ENCODE assay signal across 29 cellular contexts in the genomic region with DNA sequence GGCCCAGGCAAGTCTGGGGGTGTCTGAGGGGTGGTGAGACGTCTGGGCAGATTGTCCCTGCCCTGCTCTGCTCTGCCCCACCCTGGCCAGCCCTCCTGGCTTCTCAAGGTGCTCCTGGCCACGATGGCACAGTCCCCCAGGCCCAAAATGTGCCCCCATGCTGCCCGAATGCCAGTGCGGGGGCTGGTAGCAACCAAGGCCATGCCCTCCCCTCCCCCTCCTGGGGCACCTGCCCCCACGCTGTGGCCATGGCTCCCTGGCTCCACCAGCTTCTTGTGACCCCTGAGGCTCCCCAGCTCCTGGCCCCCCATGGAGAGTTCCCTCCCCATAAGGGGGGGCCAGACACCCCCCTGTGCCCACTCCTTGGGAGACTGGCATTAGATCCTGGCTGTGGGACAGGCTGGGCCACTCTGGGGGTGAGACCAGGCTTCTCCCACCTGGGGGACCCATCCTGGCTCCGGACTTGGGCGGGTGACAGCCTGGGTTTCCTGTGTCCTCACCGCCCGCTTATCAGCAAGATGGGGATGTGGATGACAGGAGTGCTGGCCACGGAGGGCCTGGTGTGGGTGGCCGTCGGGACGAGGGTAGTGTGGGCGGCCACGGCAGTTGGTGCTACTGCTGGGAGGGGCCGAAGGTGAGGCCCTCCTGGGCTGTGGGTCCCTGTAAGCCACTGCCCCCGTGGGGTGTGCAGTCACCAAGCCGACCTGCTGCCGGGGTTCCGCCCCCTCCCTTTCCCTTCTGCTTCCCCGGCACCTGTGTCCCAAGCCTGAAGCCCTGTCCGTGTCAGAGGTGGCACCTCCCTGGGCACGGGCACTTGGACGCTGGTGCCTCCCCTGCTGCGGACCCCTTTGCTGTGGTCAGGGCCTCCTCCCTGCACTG. TPM values are rescaled to one million over a fixed set of nuclear protein-coding genes. Genes with fewer than 3 reads are reported as not detected.
DNase-seq lines count a peak whose midpoint lies in the region; ATAC-seq, FAIRE-seq and TF ChIP-seq lines count a peak whose summit lies in the region.
"Had no signal": no experiment of that assay in that cellular context is flagged by ENCODE, and none has a peak within 500 bp of the region (broad histone marks: within the 10 kb centered on the region; RNA-seq: fewer than 3 reads in every experiment).

No MANE protein-coding gene starts in this region.

- H3K18ac ChIP-seq in neuronal stem cell (ENCODE audit: low read length): peak overlapping the region; percentile 76

- peaks cover 0 to 24% (median 0%) of the 10 kb centered on the region in 11 experiments; a peak in 2 of 22 replicates for H4K20me1 ChIP-seq in BLaER1 treated with 17β-estradiol and CSF1 and Interleukin-3, amounts not matched to agents 10 nM and 100 nM

- peaks cover 48% of the 10 kb centered on the region for H3K4me1 ChIP-seq in A549
- H3K4me1 ChIP-seq in BLaER1 treated with 17β-estradiol and CSF1 and Interleukin-3, amounts not matched to agents 10 nM and 100 nM: peaks cover 49 to 98% (median 96%) of the 10 kb centered on the region in 10 experiments
- H3K4me1 ChIP-seq in neuronal stem cell (ENCODE audit: control insufficient read depth in 2 of 2, insufficient read depth in 1 of 2, low read depth in 1 of 2, low read length in 2 of 2): peaks cover 0 to 12% of the 10 kb centered on the region in 2 donors
- H3K4me1 ChIP-seq in endodermal cell (ENCODE audit: control insufficient read depth, insufficient read depth, low read length): no peaks in the 10 kb centered on the region

- no peak overlapping the region for H3K27ac Mint-ChIP-seq in WTC11
- no peak overlapping the region for H3K27ac Mint-ChIP-seq in endodermal cell
- H3K27ac Mint-ChIP-seq: activated naive CD8-positive, alpha-beta T cell treated with anti-CD3 and anti-CD28 coated beads, Interleukin-2, amount 50 U/mL, for 24 hours; HFFc6; nephron; stimulated activated naive B cell treated with anti-CD40 and anti-IgM and Interleukin-4, amounts not matched to agents 10 μg/mL and 1 μg/mL and 100 μg/mL, for 72 hours had no signal

- H4K91ac ChIP-seq in neuronal stem cell (ENCODE audit: low read depth, low read length, poor library complexity): no peak overlapping the region

- no peak overlapping the region for H2BK120ac ChIP-seq in neuronal stem cell (ENCODE audit: low read depth, low read length)

- no peak for DNase-seq in A549 (ENCODE audit: low read depth in 1 of 2, low spot score in 1 of 2)
- DNase-seq in WTC11 (ENCODE audit: low spot score): peak; percentile 10
- DNase-seq in neuronal stem cell (ENCODE audit: low spot score): no peak
- no peak for DNase-seq in islet precursor cell
- no peak for DNase-seq in endodermal cell
- DNase-seq in stimulated activated naive CD4-positive, alpha-beta T cell treated with Interleukin-2 at 50 U/mL for 16 hours (lab: John Stamatoyannopoulos, UW): no peak
- DNase-seq: activated CD4-positive, alpha-beta T cell treated with anti-CD3 and anti-CD28 coated beads for 48 hours; activated naive CD8-positive, alpha-beta T cell treated with anti-CD3 and anti-CD28 coated beads, Interleukin-2, amount 50 U/mL, for 24 hours; DMS79 treated with DMSO at 0.1 percent for 48 hours; effector CD8-positive, alpha-beta T cell; HFFc6; mesendoderm; NCI-H187; NCI-H446; SIG-M5; stimulated activated CD4-positive, alpha-beta T cell treated with anti-CD3 and anti-CD28 coated beads, Interleukin-2, amount 100 ng/mL, for 48 hours; stimulated activated naive B cell treated with anti-CD40 and anti-IgM and Interleukin-4, amounts not matched to agents 10 μg/mL and 1 μg/mL and 100 μg/mL, for 72 hours had no signal

- H3K9me3 ChIP-seq in A549: no peaks in the 10 kb centered on the region
- no peaks in the 10 kb centered on the region for H3K9me3 ChIP-seq in BLaER1 treated with 17β-estradiol and CSF1 and Interleukin-3, amounts not matched to agents 10 nM and 100 nM (replicated peaks in 1 of 11)
- H3K9me3 ChIP-seq in neuronal stem cell (replicated peaks in 1 of 2; ENCODE audit: control insufficient read depth in 2 of 2, insufficient read depth in 1 of 2, low read depth in 1 of 2, low read length in 2 of 2): no peaks in the 10 kb centered on the region
- H3K9me3 ChIP-seq in endodermal cell (ENCODE audit: control insufficient read depth, low read length): no peaks in the 10 kb centered on the region
- H3K9me3 ChIP-seq: body of pancreas, prostate gland, thoracic aorta had no signal

- H3K4me3 ChIP-seq in A549: no peak overlapping the region
- no peak overlapping the region for H3K4me3 ChIP-seq in BLaER1 treated with 17β-estradiol and CSF1 and Interleukin-3, amounts not matched to agents 10 nM and 100 nM
- no peak overlapping the region for H3K4me3 ChIP-seq in neuronal stem cell (ENCODE audit: low read length in 2 of 2)
- H3K4me3 ChIP-seq in endodermal cell (ENCODE audit: low read length): no peak overlapping the region
- H3K4me3 ChIP-seq: body of pancreas, prostate gland, smooth muscle cell, thoracic aorta had no signal

- no peak for TF ChIP-seq EP300 in A549 (IDR thresholded peaks at IDR 0.05)

- H3K9me3 Mint-ChIP-seq in WTC11 (no peaks in the 10 kb centered on the region), endodermal cell (no peaks in the 10 kb centered on the region)
- H3K9me3 Mint-ChIP-seq: activated naive CD8-positive, alpha-beta T cell treated with anti-CD3 and anti-CD28 coated beads, Interleukin-2, amount 50 U/mL, for 24 hours; HFFc6; nephron; stimulated activated naive B cell treated with anti-CD40 and anti-IgM and Interleukin-4, amounts not matched to agents 10 μg/mL and 1 μg/mL and 100 μg/mL, for 72 hours had no signal

- peak overlapping the region; percentile 100 for H2AK5ac ChIP-seq in neuronal stem cell (ENCODE audit: low read depth, low read length)

- H3K36me3 Mint-ChIP-seq in WTC11 (no peaks in the 10 kb centered on the region), endodermal cell (ENCODE audit: low read depth) (no peaks in the 10 kb centered on the region)
- H3K36me3 Mint-ChIP-seq: stimulated activated naive B cell treated with anti-CD40 and anti-IgM and Interleukin-4, amounts not matched to agents 10 μg/mL and 1 μg/mL and 100 μg/mL, for 72 hours had no signal

- no peak overlapping the region for H2AFZ ChIP-seq in neuronal stem cell (ENCODE audit: low read length)

- H3K4ac ChIP-seq in neuronal stem cell (ENCODE audit: low read length): no peak overlapping the region

- POLR2A ChIA-PET in A549 (lab: Yijun Ruan, JAX) (no interaction called here), WTC11 (lab: Charles Lee) (no interaction called here)

- H3K27me3 Mint-ChIP-seq in WTC11 (ENCODE audit: low read depth) (peaks cover 3% of the 10 kb centered on the region; the same call in 1 of the 2 replicates), endodermal cell (ENCODE audit: insufficient read depth) (peaks cover 2% of the 10 kb centered on the region)

- peak overlapping the region in 6 of 11 experiments; percentile 2 to 52 (median 38); a peak in 7 of 22 replicates for H3K9ac ChIP-seq in BLaER1 treated with 17β-estradiol and CSF1 and Interleukin-3, amounts not matched to agents 10 nM and 100 nM
- peak overlapping the region; percentile 12 for H3K9ac ChIP-seq in neuronal stem cell (ENCODE audit: low read depth, low read length, poor library complexity)
- H3K9ac ChIP-seq in endodermal cell (ENCODE audit: extremely low read depth, low read length, poor library complexity, severe bottlenecking): no peak overlapping the region

- H2BK5ac ChIP-seq in neuronal stem cell (ENCODE audit: low read length): peak overlapping the region; percentile 22

- H3K4me3 Mint-ChIP-seq in WTC11: no peak overlapping the region
- H3K4me3 Mint-ChIP-seq in endodermal cell: no peak overlapping the region
- H3K4me3 Mint-ChIP-seq: activated naive CD8-positive, alpha-beta T cell treated with anti-CD3 and anti-CD28 coated beads, Interleukin-2, amount 50 U/mL, for 24 hours; HFFc6; nephron; stimulated activated naive B cell treated with anti-CD40 and anti-IgM and Interleukin-4, amounts not matched to agents 10 μg/mL and 1 μg/mL and 100 μg/mL, for 72 hours had no signal

- H3K27ac ChIP-seq in A549: peak overlapping the region; percentile 30 to 81; a peak in 5 of 6 replicates
- no peak overlapping the region; a peak in 2 of 22 replicates for H3K27ac ChIP-seq in BLaER1 treated with 17β-estradiol and CSF1 and Interleukin-3, amounts not matched to agents 10 nM and 100 nM
- H3K27ac ChIP-seq in neuronal stem cell (replicated peaks; ENCODE audit: low read length): no peak overlapping the region
- H3K27ac ChIP-seq in endodermal cell (ENCODE audit: low read depth, low read length): no peak overlapping the region
- H3K27ac ChIP-seq: body of pancreas, thoracic aorta had no signal

- FAIRE-seq in A549 (lab: Jason Lieb, UNC): no peak
- FAIRE-seq: frontal cortex, GM12891, islet of Langerhans, TTC549 had no signal

- H3K4me2 ChIP-seq in A549 (no peak overlapping the region), neuronal stem cell (ENCODE audit: insufficient read depth, low read length, poor library complexity, severe bottlenecking) (no peak overlapping the region)
- peak overlapping the region in 9 of 11 experiments; percentile 15 to 89 (median 82); a peak in 12 of 22 replicates for H3K4me2 ChIP-seq in BLaER1 treated with 17β-estradiol and CSF1 and Interleukin-3, amounts not matched to agents 10 nM and 100 nM
- H3K4me2 ChIP-seq: smooth muscle cell had no signal

- no peak for TF ChIP-seq POLR2A in A549 (IDR thresholded peaks at IDR 0.05; ENCODE audit: low read length)

- H3K36me3 ChIP-seq in BLaER1 treated with 17β-estradiol and CSF1 and Interleukin-3, amounts not matched to agents 10 nM and 100 nM: no peaks in the 10 kb centered on the region
- H3K36me3 ChIP-seq in neuronal stem cell (replicated peaks in 1 of 2; ENCODE audit: control insufficient read depth in 2 of 2, insufficient read depth in 2 of 2, low read length in 2 of 2) (no peaks in the 10 kb centered on the region), endodermal cell (ENCODE audit: control insufficient read depth, insufficient read depth, low read length) (no peaks in the 10 kb centered on the region)
- H3K36me3 ChIP-seq: prostate gland, thoracic aorta had no signal

- no peak for TF ChIP-seq RAD21 in A549 (conservative IDR thresholded peaks at IDR 0.05 in 1 of 2, IDR thresholded peaks at IDR 0.05 in 1 of 2)

- peak overlapping the region; percentile 21 for H3K14ac ChIP-seq in neuronal stem cell (ENCODE audit: low read length)

- H3K27me3 ChIP-seq in BLaER1 treated with 17β-estradiol and CSF1 and Interleukin-3, amounts not matched to agents 10 nM and 100 nM: no peaks in the 10 kb centered on the region
- H3K27me3 ChIP-seq in neuronal stem cell (ENCODE audit: control insufficient read depth in 3 of 3, insufficient read depth in 3 of 3, low read depth in 1 of 3, low read length in 3 of 3) (peaks cover 0 to 29% (median 0%) of the 10 kb centered on the region in 3 experiments), endodermal cell (ENCODE audit: control insufficient read depth, insufficient read depth, low read length, poor library complexity, severe bottlenecking) (no peaks in the 10 kb centered on the region)
- H3K27me3 ChIP-seq: body of pancreas had no signal

- peak overlapping the region; percentile 73 for H3K23ac ChIP-seq in neuronal stem cell (ENCODE audit: low read depth, low read length, poor library complexity)

- peak overlapping the region; percentile 98 for H2BK15ac ChIP-seq in neuronal stem cell (ENCODE audit: low read length)

- H3K79me1 ChIP-seq in neuronal stem cell (ENCODE audit: low read depth, low read length): no peaks in the 10 kb centered on the region

- TF ChIP-seq CTCF in A549 (IDR thresholded peaks at IDR 0.05) (no peak), WTC11 (IDR thresholded peaks at IDR 0.05) (no peak), endodermal cell (conservative IDR thresholded peaks at IDR 0.05) (no peak)

- H2BK12ac ChIP-seq in neuronal stem cell (ENCODE audit: low read length): peak overlapping the region; percentile 97

- H4K8ac ChIP-seq in neuronal stem cell (ENCODE audit: low read depth, low read length): no peak overlapping the region

- CTCF ChIA-PET in A549 (lab: Yijun Ruan, JAX): interaction anchor here (0.7 to 3.9 kb wide), 34 partner anchors 9 to 205 kb away, joined by 3 to 40 read pairs (median 9); a partner anchor contains a TSS
- CTCF ChIA-PET in WTC11 (lab: Charles Lee): interaction anchor here (0.9 to 2.1 kb wide), 11 partner anchors 8 to 204 kb away, joined by 3 to 18 read pairs (median 5); a partner anchor contains a TSS

- 89% methylated on average over 14 of the region's 25 CpGs for WGBS in A549 (ENCODE audit: missing lambda C conversion rate)
- WGBS in neuronal stem cell (ENCODE audit: extremely low coverage in 2 of 2, insufficient read length in 2 of 2, insufficient replicate concordance in 1 of 2), 2 donors: no CpG with 5 or more reads among the region's 25 CpGs
- WGBS in endodermal cell (ENCODE audit: insufficient coverage in 1 of 2, insufficient read length in 1 of 2), 2 experiments: 90 to 94% methylated on average over 20 to 25 of the region's 25 CpGs

- H3K4me1 Mint-ChIP-seq in WTC11 (no peaks in the 10 kb centered on the region), endodermal cell (no peaks in the 10 kb centered on the region)
- H3K4me1 Mint-ChIP-seq: activated naive CD8-positive, alpha-beta T cell treated with anti-CD3 and anti-CD28 coated beads, Interleukin-2, amount 50 U/mL, for 24 hours; nephron had no signal

- ATAC-seq in A549: no peak
- no peak for ATAC-seq in WTC11
- no peak for ATAC-seq in GM21423 (IDR thresholded peaks at IDR 0.05; ENCODE audit: unreplicated experiment)
- ATAC-seq: activated naive CD8-positive, alpha-beta T cell treated with anti-CD3 and anti-CD28 coated beads, Interleukin-2, amount 50 U/mL, for 24 hours; body of pancreas; stimulated activated naive B cell treated with anti-CD40 and anti-IgM and Interleukin-4, amounts not matched to agents 10 μg/mL and 1 μg/mL and 100 μg/mL, for 72 hours had no signal

RNA-seq across cellular contexts. Expression of a gene that starts 15.9 kb away (rescaled TPM):
- polyA plus RNA-seq in A549 (2011; rRNA removed): not detected in 2 replicates
- polyA plus RNA-seq in A549 (2012; cell fraction: cytosol; rRNA removed): not detected in 2 replicates
- under 0.01 TPM in 1 of 2 replicates, not detected in the other for polyA plus RNA-seq in A549 (2012; cell fraction: nucleus; rRNA removed)
- not detected in 3 replicates for polyA plus RNA-seq in A549 (2017; fragmentation: RNase III; extraction: RNeasy Plus Mini Kit Qiagen cat#74134 plus additional on column Dnase treatment)
- polyA minus RNA-seq in A549 (2011; rRNA and poly(A)+ RNA removed): 0.08 TPM in 1 of 2 replicates, not detected in the other
- total RNA-seq in WTC11 (2021): 0.05 to 0.13 TPM (median 0.07 TPM) in 3 replicates
- polyA plus RNA-seq in neuronal stem cell (2013, experiment 1 of 2): not detected
- polyA plus RNA-seq in neuronal stem cell (2013, experiment 2 of 2): not detected
- total RNA-seq in endodermal cell: under 1 TPM; 0.26 to 0.40 TPM
- 0.04 TPM for polyA plus RNA-seq in endodermal cell (2013, experiment 1 of 2)
- polyA plus RNA-seq in endodermal cell (2013, experiment 2 of 2): not detected
- total RNA-seq: frontal cortex, HFFc6, LHCN-M2, smooth muscle cell had no signal
- polyA plus RNA-seq: smooth muscle cell had no signal

RNA-seq across cellular contexts. Expression of a gene that starts 22.3 kb away (rescaled TPM):
- polyA plus RNA-seq in A549 (2011; rRNA removed) (0.01 and 0.04 TPM in 2 replicates), A549 (2017; fragmentation: RNase III; extraction: RNeasy Plus Mini Kit Qiagen cat#74134 plus additional on column Dnase treatment) (0.03 TPM in 3 replicates)
- 0.01 TPM in 2 replicates for polyA plus RNA-seq in A549 (2012; cell fraction: cytosol; rRNA removed)
- polyA plus RNA-seq in A549 (2012; cell fraction: nucleus; rRNA removed): 0.29 and 0.90 TPM in 2 replicates
- 0.04 and 0.05 TPM in 2 replicates for polyA minus RNA-seq in A549 (2011; rRNA and poly(A)+ RNA removed)
- total RNA-seq in WTC11 (2021) (0.07 to 0.60 TPM (median 0.22 TPM) in 3 replicates), endodermal cell (not detected)
- polyA plus RNA-seq in neuronal stem cell (2013, experiment 1 of 2): not detected
- polyA plus RNA-seq in neuronal stem cell (2013, experiment 2 of 2): under 0.01 TPM
- not detected for polyA plus RNA-seq in endodermal cell (2013, experiment 1 of 2)
- not detected for polyA plus RNA-seq in endodermal cell (2013, experiment 2 of 2)
- total RNA-seq: frontal cortex, LHCN-M2, smooth muscle cell, thoracic aorta had no signal
- polyA plus RNA-seq: smooth muscle cell had no signal

Comparison
In these comparisons a context has a peak if more than half of its experiments do, and no peak if none do; other contexts are left out.
1. H3K27ac ChIP-seq: peak in A549 (2 of 2); none in BLaER1 treated with 17β-estradiol and CSF1 and Interleukin-3, amounts not matched to agents 10 nM and 100 nM (0 of 11), neuronal stem cell (single experiment) and endodermal cell (single experiment).
2. H3K4me2 ChIP-seq: peak in BLaER1 treated with 17β-estradiol and CSF1 and Interleukin-3, amounts not matched to agents 10 nM and 100 nM (9 of 11); none in A549 (single experiment) and neuronal stem cell (single experiment).